Comparison of ENCODE assay signal across 6 cellular contexts in the genomic region with DNA sequence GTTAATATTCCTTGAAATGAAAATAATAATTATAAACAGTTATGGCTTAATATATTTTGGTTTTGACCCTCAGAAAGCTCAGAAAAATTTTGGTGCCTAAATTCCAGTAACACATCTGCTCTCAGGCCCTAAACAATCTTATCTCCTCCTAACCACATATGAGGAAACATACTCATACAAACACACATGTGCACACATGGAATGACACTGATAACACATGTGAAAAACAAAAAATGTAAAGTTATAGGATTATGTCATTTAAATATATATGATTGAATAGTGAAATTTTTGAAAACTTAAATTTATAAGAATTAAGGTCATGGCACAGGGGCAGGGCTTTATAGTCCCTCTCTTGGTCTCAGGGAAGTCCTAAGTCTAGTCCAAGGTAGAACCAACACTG.
"Had no signal": no experiment of that assay in that cellular context is flagged by ENCODE, and none has a peak within 500 bp of the region (broad histone marks: within the 10 kb centered on the region; RNA-seq: fewer than 3 reads in every experiment).

No MANE protein-coding gene starts in this region.

- H3K27ac ChIP-seq: HL-60, KMS-11 had no signal

- FAIRE-seq: HTR-8/SVneo had no signal

- H3K4me2 ChIP-seq: KMS-11 had no signal

- H3K9ac ChIP-seq: KMS-11 had no signal

- DNase-seq: IMR-90, KBM-7, KG1 had no signal
